ENCODE assay signal across 8 cellular contexts in genomic region chr1:23838401-23838866, GRCh38. TPM values are rescaled to one million over a fixed set of nuclear protein-coding genes. Genes with fewer than 3 reads are reported as not detected.
DNase-seq lines count a peak whose midpoint lies in the region; ATAC-seq lines count a peak whose summit lies in the region.

No MANE protein-coding gene starts in this region.

- ATAC-seq in GM21825 (IDR thresholded peaks at IDR 0.05; ENCODE audit: unreplicated experiment) (peak; percentile 68), left colon (peak; percentile 98), GM21390 (IDR thresholded peaks at IDR 0.05; ENCODE audit: unreplicated experiment) (no peak)
- peak; percentile 98 to 99 for ATAC-seq in activated CD4-positive, CD25-positive, alpha-beta regulatory T cell treated with anti-CD3 and anti-CD28 coated beads, Interleukin-2, amount 50 U/mL, for 24 hours

- DNase-seq in NCI-H2107 (lab: John Stamatoyannopoulos, UW), result peak; percentile 20
- DNase-seq in central memory CD4-positive, alpha-beta T cell, result peak; percentile 68
- peak; percentile 71 to 82 for DNase-seq in left colon
- DNase-seq in stimulated activated CD4-positive, alpha-beta T cell treated with anti-CD3 and anti-CD28 coated beads, Interleukin-4, amount 100 ng/mL, for 1 hour, result peak; percentile 78

- H3K4me2 ChIP-seq in BLaER1, result peak overlapping the region; percentile 66

- H3K4me1 ChIP-seq in BLaER1, result peaks cover 12% of the 10 kb centered on the region

- H3K4me3 ChIP-seq in BLaER1, result peak overlapping the region; percentile 26; the same call in 1 of the 2 replicates

- intact Hi-C loops in left colon (cut with DNase I, micrococcal nuclease), result no loop called here

- no peak overlapping the region for H3K27ac ChIP-seq in BLaER1

- no peaks in the 10 kb centered on the region for H3K36me3 ChIP-seq in BLaER1

- H4K20me1 ChIP-seq in BLaER1, result no peaks in the 10 kb centered on the region

- H3K27me3 ChIP-seq in BLaER1, result no peaks in the 10 kb centered on the region

- H3K9me3 ChIP-seq in BLaER1, result no peaks in the 10 kb centered on the region

- no peak overlapping the region for H3K9ac ChIP-seq in BLaER1

RNA-seq across cellular contexts. Expression of gene HMGCL, which starts 13.2 kb away (rescaled TPM):
- total RNA-seq in left colon, result 10 to 100 TPM; 85.3 to 95.1 TPM

RNA-seq across cellular contexts. Expression of gene FUCA1, which starts 29.7 kb away (rescaled TPM):
- 100 to 1,000 TPM; 157 to 212 TPM for total RNA-seq in left colon

RNA-seq across cellular contexts. Expression of gene GALE, which starts 37.9 kb away (rescaled TPM):
- 100 to 1,000 TPM; 129 to 183 TPM for total RNA-seq in left colon

RNA-seq across cellular contexts. Expression of gene LYPLA2, which starts 47.5 kb away (rescaled TPM):
- total RNA-seq in left colon, result 10 to 100 TPM; 85.3 to 97.2 TPM

Comparison
In these comparisons a context has a peak if more than half of its experiments do, and no peak if none do; other contexts are left out.
1. DNase-seq: peak in every context shown above with its lines; median percentile 78 in stimulated activated CD4-positive, alpha-beta T cell treated with anti-CD3 and anti-CD28 coated beads, Interleukin-4, amount 100 ng/mL, for 1 hour; 76 in left colon; 68 in central memory CD4-positive, alpha-beta T cell; 20 in NCI-H2107.